21 cellular contexts compared by ENCODE assay signal in genomic region chr14:45715946-45716345, GRCh38.
DNase-seq lines count a peak whose midpoint lies in the region; ATAC-seq, FAIRE-seq and TF ChIP-seq lines count a peak whose summit lies in the region.
"Had no signal": no experiment of that assay in that cellular context is flagged by ENCODE, and none has a peak within 500 bp of the region (broad histone marks: within the 10 kb centered on the region; RNA-seq: fewer than 3 reads in every experiment).

No MANE protein-coding gene starts in this region.

- no peak overlapping the region for H3K4me3 Mint-ChIP-seq in activated T-helper 17 cell treated with anti-CD3 and anti-CD28 coated beads, Interleukin-2, amount 50 U/mL, for 72 hours
- H3K4me3 Mint-ChIP-seq: CD14-positive monocyte had no signal

- H3K9me3 ChIP-seq in OCI-LY7 (ENCODE audit: low read length) = no peaks in the 10 kb centered on the region
- no peaks in the 10 kb centered on the region for H3K9me3 ChIP-seq in SK-N-SH

- H3K27me3 Mint-ChIP-seq in activated T-helper 17 cell treated with anti-CD3 and anti-CD28 coated beads, Interleukin-2, amount 50 U/mL, for 72 hours = no peaks in the 10 kb centered on the region

- peaks cover 21% of the 10 kb centered on the region for H3K9me3 Mint-ChIP-seq in activated T-helper 17 cell treated with anti-CD3 and anti-CD28 coated beads, Interleukin-2, amount 50 U/mL, for 72 hours

- no peaks in the 10 kb centered on the region for H3K79me2 ChIP-seq in OCI-LY7 (ENCODE audit: insufficient read depth, low read depth, low read length)
- H3K79me2 ChIP-seq in SK-N-SH (ENCODE audit: insufficient read depth) = no peaks in the 10 kb centered on the region

- ATAC-seq in activated T-helper 17 cell treated with anti-CD3 and anti-CD28 coated beads, Interleukin-2, amount 50 U/mL, for 72 hours (replicated peaks) = no peak
- ATAC-seq: GM12878, K562 had no signal

- CTCF ChIA-PET in OCI-LY7 (lab: Charles Lee; ENCODE audit: unreplicated experiment) = no interaction called here
- CTCF ChIA-PET in SK-N-SH (lab: Yijun Ruan, JAX) = no interaction called here

- H3K27me3 ChIP-seq in bronchial epithelial cell (ENCODE audit: control insufficient read depth, insufficient read depth, low read length) = no peaks in the 10 kb centered on the region
- H3K27me3 ChIP-seq in SK-N-SH (ENCODE audit: insufficient read depth) = no peaks in the 10 kb centered on the region

- no peak for FAIRE-seq in bronchial epithelial cell (lab: Jason Lieb, UNC)
- FAIRE-seq: GM12878, H1, K562, RCC 7860 had no signal

- H3F3A ChIP-seq in SK-N-SH (replicated peaks; ENCODE audit: insufficient read depth) = no peaks in the 10 kb centered on the region

- H3K9ac ChIP-seq in SK-N-SH = no peak overlapping the region

- H3K27ac Mint-ChIP-seq in activated T-helper 17 cell treated with anti-CD3 and anti-CD28 coated beads, Interleukin-2, amount 50 U/mL, for 72 hours = no peak overlapping the region
- H3K27ac Mint-ChIP-seq: CD14-positive monocyte had no signal

- no peaks in the 10 kb centered on the region for H3K36me3 Mint-ChIP-seq in activated T-helper 17 cell treated with anti-CD3 and anti-CD28 coated beads, Interleukin-2, amount 50 U/mL, for 72 hours (ENCODE audit: low read depth)
- H3K36me3 Mint-ChIP-seq: CD14-positive monocyte had no signal

- BruUV-seq in OCI-LY7 (replicated peaks; lab: Mats Ljungman, UMichigan) = no TSS peak

- no peak for TF ChIP-seq RAD21 in SK-N-SH (IDR thresholded peaks at IDR 0.05; ENCODE audit: low read length)

- H3K4me3 ChIP-seq in bronchial epithelial cell (ENCODE audit: low read depth, low read length) (no peak overlapping the region), OCI-LY7 (ENCODE audit: low read depth, low read length, poor library complexity, severe bottlenecking) (no peak overlapping the region), SK-N-SH (ENCODE audit: low read depth in 2 of 2, low read length in 1 of 2) (no peak overlapping the region)
- H3K4me3 ChIP-seq: GM12878, K562 had no signal

- intact Hi-C loops in OCI-LY7 (cut with micrococcal nuclease; ENCODE audit: unreplicated experiment) = no loop called here

- peak; percentile 3 for DNase-seq in Caki2 (ENCODE audit: low read depth)
- DNase-seq in LHCN-M2 (ENCODE audit: low read depth) = peak; percentile 31
- peak; percentile 26 for DNase-seq in bronchial epithelial cell (ENCODE audit: low read depth)
- peak; percentile 8 for DNase-seq in kidney glomerular epithelial cell (lab: John Stamatoyannopoulos, UW)
- no peak for DNase-seq in OCI-LY7 (ENCODE audit: low spot score)
- no peak for DNase-seq in SK-N-SH
- no peak for DNase-seq in HuH-7.5 (ENCODE audit: low spot score)
- DNase-seq: DMS79, NCI-H1092 treated with DMSO at 0.1 percent for 48 hours, NCI-H1436 treated with DMSO at 0.1 percent for 48 hours, NCI-H226, NCI-H510A treated with DMSO at 0.1 percent for 48 hours, NCI-H748 treated with DMSO at 0.1 percent for 48 hours, Right ventricle myocardium superior, SW 1271 had no signal

- H3K27ac ChIP-seq in OCI-LY7 (ENCODE audit: low read depth, low read length, poor library complexity, severe bottlenecking) (no peak overlapping the region), SK-N-SH (ENCODE audit: low read depth in 2 of 2, low read length in 1 of 2) (no peak overlapping the region)

- POLR2A ChIA-PET in OCI-LY7 (lab: Charles Lee) (no interaction called here), SK-N-SH (lab: Yijun Ruan, JAX) (no interaction called here)

- no peaks in the 10 kb centered on the region for H4K20me1 ChIP-seq in OCI-LY7 (ENCODE audit: insufficient read depth, low read length)
- H4K20me1 ChIP-seq in SK-N-SH (ENCODE audit: insufficient read depth) = no peaks in the 10 kb centered on the region

- no peak overlapping the region for H3K4me2 ChIP-seq in OCI-LY7 (ENCODE audit: low read length)
- no peak overlapping the region for H3K4me2 ChIP-seq in SK-N-SH

- H3K4me1 ChIP-seq in OCI-LY7 (ENCODE audit: insufficient read depth, low read length, poor library complexity, severe bottlenecking) = no peaks in the 10 kb centered on the region
- H3K4me1 ChIP-seq in SK-N-SH (ENCODE audit: control insufficient read depth in 1 of 2, insufficient read depth in 2 of 2, low read depth in 1 of 2, low read length in 1 of 2) = no peaks in the 10 kb centered on the region

- TF ChIP-seq CTCF in bronchial epithelial cell (IDR thresholded peaks at IDR 0.05; ENCODE audit: insufficient read depth, low read length, severe bottlenecking) (no peak), OCI-LY7 (conservative IDR thresholded peaks at IDR 0.05; ENCODE audit: low read length) (no peak), SK-N-SH (IDR thresholded peaks at IDR 0.05) (no peak)

- H2AFZ ChIP-seq in OCI-LY7 (ENCODE audit: low read length) (no peak overlapping the region), SK-N-SH (ENCODE audit: low read depth) (no peak overlapping the region)

- TF ChIP-seq EP300 in SK-N-SH (IDR thresholded peaks at IDR 0.05; ENCODE audit: borderline replicate concordance in 1 of 2, low read depth in 1 of 2, low read length in 1 of 2) = no peak

- H3K36me3 ChIP-seq in bronchial epithelial cell (ENCODE audit: control insufficient read depth, insufficient read depth, low read length) (no peaks in the 10 kb centered on the region), OCI-LY7 (ENCODE audit: insufficient read depth, low read length) (no peaks in the 10 kb centered on the region), SK-N-SH (replicated peaks in 1 of 2; ENCODE audit: control insufficient read depth in 1 of 2, insufficient read depth in 2 of 2, low read length in 1 of 2) (no peaks in the 10 kb centered on the region)

- H3K9me2 ChIP-seq in OCI-LY7 (ENCODE audit: insufficient read depth, low read length) (no peaks in the 10 kb centered on the region), SK-N-SH (no peaks in the 10 kb centered on the region)

- in situ Hi-C loops in Caki2 (cut with HindIII; ENCODE audit: low pct_unique_long_range_greater_than_20kb, low sequenced_read_pairs) = no loop called here

- no peaks in the 10 kb centered on the region for H3K4me1 Mint-ChIP-seq in activated T-helper 17 cell treated with anti-CD3 and anti-CD28 coated beads, Interleukin-2, amount 50 U/mL, for 72 hours
- H3K4me1 Mint-ChIP-seq: CD14-positive monocyte had no signal

- 0% methylated on average over 1 of the region's 1 CpG for WGBS in SK-N-SH (ENCODE audit: low lambda C conversion rate)

TF ChIP-seq in SK-N-SH, 30 proteins besides CTCF, POLR2A, EP300 and RAD21 (continues in another document):
- TF ChIP-seq POLR2AphosphoS5 (IDR thresholded peaks at IDR 0.05; ENCODE audit: low read depth, low read length) (no peak), EZH2phosphoT487 (IDR thresholded peaks at IDR 0.05; ENCODE audit: borderline replicate concordance, low read depth) (no peak), NRF1 (IDR thresholded peaks at IDR 0.05; ENCODE audit: low read depth, low read length) (no peak), ZBTB33 (IDR thresholded peaks at IDR 0.05; ENCODE audit: borderline replicate concordance, low read depth) (no peak), SIN3A (IDR thresholded peaks at IDR 0.05; ENCODE audit: borderline replicate concordance, low read depth, low read length) (no peak), ELF1 (IDR thresholded peaks at IDR 0.05) (no peak), FOSL2 (IDR thresholded peaks at IDR 0.05; ENCODE audit: borderline replicate concordance, low read depth) (no peak), JUND (IDR thresholded peaks at IDR 0.05) (no peak), MAX (IDR thresholded peaks at IDR 0.05; ENCODE audit: low read depth) (no peak), FOXJ3 (CRISPR knock-in tag; IDR thresholded peaks at IDR 0.05) (no peak), NFIC (IDR thresholded peaks at IDR 0.05; ENCODE audit: borderline replicate concordance) (no peak), RFX5 (IDR thresholded peaks at IDR 0.05; ENCODE audit: low read length) (no peak), USF2 (IDR thresholded peaks at IDR 0.05; ENCODE audit: borderline replicate concordance, low read depth, low read length) (no peak), RXRA (IDR thresholded peaks at IDR 0.05; ENCODE audit: borderline replicate concordance, low read depth) (no peak)

Comparison
In these comparisons a context has a peak if more than half of its experiments do, and no peak if none do; other contexts are left out.
1. DNase-seq: peak in Caki2 (single experiment), LHCN-M2 (single experiment), bronchial epithelial cell (single experiment) and kidney glomerular epithelial cell (single experiment); none in OCI-LY7 (single experiment), SK-N-SH (single experiment) and HuH-7.5 (single experiment).